ENCODE assay signal across 8 cellular contexts in genomic region chrX:155070975-155071693, GRCh38. TPM values are rescaled to one million over a fixed set of nuclear protein-coding genes. Genes with fewer than 3 reads are reported as not detected.
DNase-seq lines count a peak whose midpoint lies in the region; ATAC-seq and TF ChIP-seq lines count a peak whose summit lies in the region.

Gene BRCC3 (plus strand): TSS chrX:155071508. CDS start chrX:155071528, 20 bp downstream.
Gene CMC4 (minus strand): TSS chrX:155071136. CDS start chrX:155064023, 7,113 bp downstream.
Gene MTCP1 (minus strand): TSS chrX:155071136. CDS start chrX:155066010, 5,126 bp downstream.

- POLR2A ChIA-PET in Panc1 (lab: Charles Lee): no interaction called here

- peak in 2 of 4 donors; percentile 69 to 74 for TF ChIP-seq POLR2A in esophagus squamous epithelium (IDR thresholded peaks at IDR 0.05)

- no TSS peak for BruUV-seq in Panc1 (replicated peaks; lab: Mats Ljungman, UMichigan)

- H3K9me3 ChIP-seq in Panc1 (ENCODE audit: control insufficient read depth, insufficient read depth, low read depth, low read length) (no peaks in the 10 kb centered on the region), esophagus squamous epithelium (no peaks in the 10 kb centered on the region)

- peaks cover 20% of the 10 kb centered on the region for H3K36me3 Mint-ChIP-seq in activated T-cell treated with anti-CD3 and anti-CD28 coated beads, Interleukin-2, amount 50 U/mL, for 4 hours (ENCODE audit: insufficient read depth)

- peak; percentile 81 for DNase-seq in DMS153 (lab: John Stamatoyannopoulos, UW)
- no peak for DNase-seq in Panc1 (ENCODE audit: low read depth, low spot score)
- DNase-seq in activated T-cell treated with anti-CD3 and anti-CD28 coated beads, Interleukin-2, amount 50 U/mL, for 4 hours: peak; percentile 63
- DNase-seq in esophagus squamous epithelium (lab: John Stamatoyannopoulos, UW): peak; percentile 38
- peak; percentile 76 for DNase-seq in myocyte (ENCODE audit: low read depth)
- peak; percentile 70 to 72 for DNase-seq in stimulated activated CD8-positive, alpha-beta memory T cell treated with anti-CD3 and anti-CD28 coated beads, Interleukin-7, amount 100 ng/mL, for 48 hours (ENCODE audit: extremely low read depth in 1 of 2, low read depth in 1 of 2)

- ATAC-seq in GM21576 (IDR thresholded peaks at IDR 0.05; ENCODE audit: unreplicated experiment) (peak; percentile 84), Panc1 (peak; percentile 98)
- peak; percentile 95 to 97 for ATAC-seq in activated T-cell treated with anti-CD3 and anti-CD28 coated beads, Interleukin-2, amount 50 U/mL, for 4 hours

- H3K4me1 ChIP-seq in Panc1 (ENCODE audit: control insufficient read depth, insufficient read depth, low read length): peaks cover 25% of the 10 kb centered on the region
- peaks cover 0 to 34% (median 8%) of the 10 kb centered on the region in 3 donors for H3K4me1 ChIP-seq in esophagus squamous epithelium

- H3K4me1 Mint-ChIP-seq in activated T-cell treated with anti-CD3 and anti-CD28 coated beads, Interleukin-2, amount 50 U/mL, for 4 hours (ENCODE audit: low read depth): peaks cover 50% of the 10 kb centered on the region

- TF ChIP-seq RAD21 in Ishikawa (IDR thresholded peaks at IDR 0.05; ENCODE audit: low read depth): no peak

- no peaks in the 10 kb centered on the region for H3K27me3 Mint-ChIP-seq in activated T-cell treated with anti-CD3 and anti-CD28 coated beads, Interleukin-2, amount 50 U/mL, for 4 hours (ENCODE audit: low read depth)

- TF ChIP-seq EP300 in Ishikawa (IDR thresholded peaks at IDR 0.05; ENCODE audit: borderline replicate concordance): no peak

- H3K27ac ChIP-seq in Panc1 (ENCODE audit: low read length): peak within 1 kb of the TSS; percentile 98
- peak within 1 kb of the TSS; percentile 79 to 94 (median 90) for H3K27ac ChIP-seq in esophagus squamous epithelium

- H3K4me3 ChIP-seq in Panc1 (ENCODE audit: low read depth in 2 of 2, low read length in 2 of 2): peak within 1 kb of the TSS; percentile 85 to 95
- peak within 1 kb of the TSS; percentile 54 to 77 (median 68) for H3K4me3 ChIP-seq in esophagus squamous epithelium

- intact Hi-C loops in Panc1 (cut with micrococcal nuclease; ENCODE audit: unreplicated experiment) (no loop called here), esophagus squamous epithelium (cut with DNase I) (no loop called here)

- peaks cover 14% of the 10 kb centered on the region for H3K36me3 ChIP-seq in Panc1 (ENCODE audit: control insufficient read depth, insufficient read depth, low read length)
- H3K36me3 ChIP-seq in esophagus squamous epithelium: peaks cover 0 to 5% (median 0%) of the 10 kb centered on the region in 3 donors

- CTCF ChIA-PET in Panc1 (lab: Charles Lee): no interaction called here

- H3K9me3 Mint-ChIP-seq in activated T-cell treated with anti-CD3 and anti-CD28 coated beads, Interleukin-2, amount 50 U/mL, for 4 hours: no peaks in the 10 kb centered on the region

- H3K27me3 ChIP-seq in Panc1 (ENCODE audit: control insufficient read depth, insufficient read depth, low read length) (no peaks in the 10 kb centered on the region), esophagus squamous epithelium (no peaks in the 10 kb centered on the region)

- in situ Hi-C loops in Panc1 (cut with HindIII; ENCODE audit: low pct_unique_long_range_greater_than_20kb, low sequenced_read_pairs): no loop called here

- H3K4me3 Mint-ChIP-seq in activated T-cell treated with anti-CD3 and anti-CD28 coated beads, Interleukin-2, amount 50 U/mL, for 4 hours: peak within 1 kb of the TSS; percentile 92

- WGBS in esophagus squamous epithelium, 2 donors: 0 to 27% methylated on average over 4 to 12 of the region's 81 CpGs

- TF ChIP-seq CTCF in Panc1 (IDR thresholded peaks at IDR 0.05) (no peak), esophagus squamous epithelium (IDR thresholded peaks at IDR 0.05) (no peak)

TF ChIP-seq in Ishikawa, 13 proteins besides CTCF, POLR2A, EP300 and RAD21:
- TF ChIP-seq YY1 (IDR thresholded peaks at IDR 0.05; ENCODE audit: low read depth): peak; percentile 93
- peak; percentile 82 for TF ChIP-seq TAF1 (IDR thresholded peaks at IDR 0.05; ENCODE audit: low read depth)
- TF ChIP-seq USF1 (IDR thresholded peaks at IDR 0.05): no peak
- 0 out of 2 replicates have a peak, but pooled peaks have one; percentile 17 for TF ChIP-seq MAX (IDR thresholded peaks at IDR 0.05)
- no peak for TF ChIP-seq TCF12 (IDR thresholded peaks at IDR 0.05; ENCODE audit: low read depth)
- no peak for TF ChIP-seq TEAD4 (IDR thresholded peaks at IDR 0.05)
- peak; percentile 66 for TF ChIP-seq EGR1 (IDR thresholded peaks at IDR 0.05)
- no peak for TF ChIP-seq CEBPB (IDR thresholded peaks at IDR 0.05)
- no peak for TF ChIP-seq NFIC (IDR thresholded peaks at IDR 0.05)

RNA-seq across cellular contexts. Expression of gene BRCC3, which starts in this region (rescaled TPM):
- total RNA-seq in Panc1 (2021; ENCODE audit: unreplicated experiment): 37.4 TPM
- 25.0 TPM for polyA plus RNA-seq in Panc1 (2012; ENCODE audit: insufficient read length)
- total RNA-seq in activated T-cell treated with anti-CD3 and anti-CD28 coated beads, Interleukin-2, amount 50 U/mL, for 4 hours: 10 to 100 TPM; 21.7 to 25.6 (median 23.1) TPM
- total RNA-seq in esophagus squamous epithelium: 10 to 100 TPM; 11.8 to 18.6 (median 17.1) TPM
- 8.0 and 9.5 TPM in 2 replicates for total RNA-seq in myocyte
- 9.4 TPM for polyA plus RNA-seq in myocyte (2012)

RNA-seq across cellular contexts. Expression of gene CMC4, which starts in this region (rescaled TPM):
- 13.0 TPM for total RNA-seq in Panc1 (2021; ENCODE audit: unreplicated experiment)
- 9.4 TPM for polyA plus RNA-seq in Panc1 (2012; ENCODE audit: insufficient read length)
- 1 to 10 TPM; 1.1 to 2.7 (median 1.6) TPM for total RNA-seq in activated T-cell treated with anti-CD3 and anti-CD28 coated beads, Interleukin-2, amount 50 U/mL, for 4 hours
- total RNA-seq in esophagus squamous epithelium: 10 to 100 TPM in 2 of 4 donors, 1 to 10 TPM in 2; 5.1 to 18.3 (median 13.3) TPM
- total RNA-seq in myocyte: 17.4 and 25.2 TPM in 2 replicates
- polyA plus RNA-seq in myocyte (2012): 12.4 TPM

RNA-seq across cellular contexts. Expression of gene MTCP1, which starts in this region (rescaled TPM):
- total RNA-seq in Panc1 (2021; ENCODE audit: unreplicated experiment) (49.5 TPM), esophagus squamous epithelium (1 to 10 TPM in 3 of 4 donors, not detected in 1; 1.8 to 3.1 (median 3.1) TPM), myocyte (0.68 and 1.1 TPM in 2 replicates)
- 19.9 TPM for polyA plus RNA-seq in Panc1 (2012; ENCODE audit: insufficient read length)
- total RNA-seq in activated T-cell treated with anti-CD3 and anti-CD28 coated beads, Interleukin-2, amount 50 U/mL, for 4 hours: 1 to 10 TPM; 3.4 to 5.5 (median 5.1) TPM
- 13.6 TPM for polyA plus RNA-seq in myocyte (2012)
